In genomic region chr3:15539066-15539465, GRCh38 we compare ENCODE assay signal across 25 cellular contexts.
"Had no signal": no experiment of that assay in that cellular context is flagged by ENCODE, and none has a peak within 500 bp of the region (broad histone marks: within the 10 kb centered on the region; RNA-seq: fewer than 3 reads in every experiment).

No MANE protein-coding gene starts in this region.

- H3K4me3 Mint-ChIP-seq: activated CD4-positive, alpha-beta memory T cell treated with anti-CD3 and anti-CD28 coated beads, Interleukin-2, amount 10 ng/mL, durations not matched to agents 7 days and 5 days; activated T-helper 1 cell treated with anti-CD3 and anti-CD28 coated beads, Interleukin-12 subunit alpha, Interleukin-12 subunit beta, Interleukin-2, Interleukin-4 antibody, amounts not matched to agents 30 ng/mL and 10 ng/mL and 1 ng/mL, durations not matched to agents 14 hours and 24 hours and 36 hours; dendritic cell treated with granulocyte-macrophage colony-stimulating factor and Interleukin-4, amounts not matched to agents 40 ng/mL and 50 ng/mL, for 4 days; nephron had no signal

- H3K9me3 Mint-ChIP-seq: activated naive CD4-positive, alpha-beta T cell treated with anti-CD3 and anti-CD28 coated beads, Interleukin-2, amount 50 U/mL, for 24 hours; activated T-helper 1 cell treated with anti-CD3 and anti-CD28 coated beads, Interleukin-12 subunit alpha, Interleukin-12 subunit beta, Interleukin-2, Interleukin-4 antibody, amounts not matched to agents 30 ng/mL and 10 ng/mL and 1 ng/mL, durations not matched to agents 14 hours and 24 hours and 36 hours; dendritic cell treated with granulocyte-macrophage colony-stimulating factor and Interleukin-4, amounts not matched to agents 40 ng/mL and 50 ng/mL, for 4 days; nephron had no signal

- H3K27me3 Mint-ChIP-seq: activated CD4-positive, alpha-beta memory T cell treated with anti-CD3 and anti-CD28 coated beads, Interleukin-2, amount 10 ng/mL, durations not matched to agents 7 days and 5 days; activated naive CD4-positive, alpha-beta T cell treated with anti-CD3 and anti-CD28 coated beads, Interleukin-2, amount 50 U/mL, for 24 hours; dendritic cell treated with granulocyte-macrophage colony-stimulating factor and Interleukin-4, amounts not matched to agents 40 ng/mL and 50 ng/mL, for 4 days had no signal

- H3K4me1 Mint-ChIP-seq: nephron had no signal

- H3K4me1 ChIP-seq: body of pancreas, lower lobe of right lung, psoas muscle, upper lobe of right lung had no signal

- H3K4me3 ChIP-seq: body of pancreas, cardiac muscle cell, lower lobe of right lung, ovary, psoas muscle, upper lobe of right lung had no signal

- H3K36me3 ChIP-seq: cardiac muscle cell, lower lobe of right lung, neutrophil, ovary, upper lobe of right lung had no signal

- ATAC-seq: body of pancreas; lower lobe of right lung; psoas muscle; right cardiac atrium; stimulated activated naive CD8-positive, alpha-beta T cell treated with anti-CD3 and anti-CD28 coated beads, Interleukin-15, Interleukin-2, amounts not matched to agents 100 U/mL and 50 U/mL, for 24 hours; upper lobe of right lung had no signal

- H3K27ac Mint-ChIP-seq: activated T-helper 1 cell treated with anti-CD3 and anti-CD28 coated beads, Interleukin-12 subunit alpha, Interleukin-12 subunit beta, Interleukin-2, Interleukin-4 antibody, amounts not matched to agents 30 ng/mL and 10 ng/mL and 1 ng/mL, durations not matched to agents 14 hours and 24 hours and 36 hours; dendritic cell treated with granulocyte-macrophage colony-stimulating factor and Interleukin-4, amounts not matched to agents 40 ng/mL and 50 ng/mL, for 4 days; nephron had no signal

- H3K27ac ChIP-seq: body of pancreas, cardiac muscle cell, lower lobe of right lung, neutrophil, ovary, psoas muscle, upper lobe of right lung had no signal

- DNase-seq: activated CD4-positive, alpha-beta memory T cell treated with anti-CD3 and anti-CD28 coated beads, Interleukin-2, amount 10 ng/mL, durations not matched to agents 7 days and 5 days; activated CD4-positive, alpha-beta T cell treated with anti-CD3 and anti-CD28 coated beads for 4 hours; activated CD4-positive, CD25-positive, alpha-beta regulatory T cell; activated gamma-delta T cell treated with Interleukin-2 at 50 U/mL for 16 hours; anterior cingulate cortex; body of pancreas; effector CD4-positive, alpha-beta T cell; erythroblast; foreskin fibroblast; kidney; lower lobe of right lung; mesendoderm; ovary; psoas muscle; right cardiac atrium; stimulated activated CD4-positive, alpha-beta T cell treated with anti-CD3 and anti-CD28 coated beads, Interleukin-4, amount 100 ng/mL, for 24 hours; stimulated activated naive CD8-positive, alpha-beta T cell treated with anti-CD3 and anti-CD28 coated beads, Interleukin-15, Interleukin-2, amounts not matched to agents 100 U/mL and 50 U/mL, for 24 hours; T1000; upper lobe of right lung had no signal

- H3K27me3 ChIP-seq: body of pancreas, cardiac muscle cell, neutrophil, ovary, upper lobe of right lung had no signal

- H3K9me3 ChIP-seq: body of pancreas, lower lobe of right lung, neutrophil, ovary, psoas muscle, upper lobe of right lung had no signal
